In genomic region chr1:39116868-39117728, GRCh38 we compare ENCODE assay signal across 11 cellular contexts.
DNase-seq lines count a peak whose midpoint lies in the region; ATAC-seq and TF ChIP-seq lines count a peak whose summit lies in the region.
"Had no signal": no experiment of that assay in that cellular context is flagged by ENCODE, and none has a peak within 500 bp of the region (broad histone marks: within the 10 kb centered on the region; RNA-seq: fewer than 3 reads in every experiment).

No MANE protein-coding gene starts in this region.

- WGBS in thyroid gland, 2 donors: 80 to 88% methylated on average over 3 of the region's 3 CpGs

- H3K4me3 Mint-ChIP-seq in activated naive CD4-positive, alpha-beta T cell treated with anti-CD3 and anti-CD28 coated beads, Interleukin-2, amount 10 ng/mL, durations not matched to agents 7 days and 5 days: no peak overlapping the region
- H3K4me3 Mint-ChIP-seq in activated CD8-positive, alpha-beta T cell treated with anti-CD3 and anti-CD28 coated beads, Interleukin-2, amount 10 ng/mL, durations not matched to agents 7 days and 5 days: no peak overlapping the region

- peaks cover 49 to 71% of the 10 kb centered on the region in 2 donors for H3K4me1 ChIP-seq in thyroid gland

- no peaks in the 10 kb centered on the region for H3K27me3 Mint-ChIP-seq in activated naive CD4-positive, alpha-beta T cell treated with anti-CD3 and anti-CD28 coated beads, Interleukin-2, amount 10 ng/mL, durations not matched to agents 7 days and 5 days
- no peaks in the 10 kb centered on the region for H3K27me3 Mint-ChIP-seq in activated CD8-positive, alpha-beta T cell treated with anti-CD3 and anti-CD28 coated beads, Interleukin-2, amount 10 ng/mL, durations not matched to agents 7 days and 5 days (ENCODE audit: low read depth)

- H3K27me3 ChIP-seq in thyroid gland: no peaks in the 10 kb centered on the region

- intact Hi-C loops in left colon (cut with DNase I, micrococcal nuclease): no loop called here
- intact Hi-C loops in thyroid gland (cut with DNase I): no loop called here

- peak overlapping the region; percentile 52 to 67 (median 57) for H3K27ac ChIP-seq in thyroid gland
- H3K27ac ChIP-seq: parathyroid adenoma had no signal

- H3K4me1 Mint-ChIP-seq in activated naive CD4-positive, alpha-beta T cell treated with anti-CD3 and anti-CD28 coated beads, Interleukin-2, amount 10 ng/mL, durations not matched to agents 7 days and 5 days: no peaks in the 10 kb centered on the region
- H3K4me1 Mint-ChIP-seq in activated CD8-positive, alpha-beta T cell treated with anti-CD3 and anti-CD28 coated beads, Interleukin-2, amount 10 ng/mL, durations not matched to agents 7 days and 5 days (ENCODE audit: low read depth): no peaks in the 10 kb centered on the region

- H3K4me3 ChIP-seq in thyroid gland (replicated peaks in 1 of 3): no peak overlapping the region

- H3K36me3 ChIP-seq in thyroid gland: peaks cover 0 to under 1% of the 10 kb centered on the region in 2 donors

- peak; percentile 32 for DNase-seq in DMS53 (lab: John Stamatoyannopoulos, UW)
- DNase-seq in DMS53 treated with DMSO at 0.1 percent for 48 hours (lab: John Stamatoyannopoulos, UW; ENCODE audit: unreplicated experiment): no peak
- peak; percentile 65 for DNase-seq in astrocyte of the hippocampus (ENCODE audit: low read depth, low spot score)
- DNase-seq in left colon: no peak
- no peak for DNase-seq in thyroid gland
- no peak for DNase-seq in activated naive CD4-positive, alpha-beta T cell treated with anti-CD3 and anti-CD28 coated beads, Interleukin-2, amount 10 ng/mL, durations not matched to agents 7 days and 5 days
- DNase-seq in nucleus accumbens (lab: John Stamatoyannopoulos, UW): no peak
- DNase-seq in activated CD8-positive, alpha-beta T cell treated with anti-CD3 and anti-CD28 coated beads, Interleukin-2, amount 10 ng/mL, durations not matched to agents 7 days and 5 days: no peak
- DNase-seq: activated CD4-positive, CD25-positive, alpha-beta regulatory T cell; effector memory CD4-positive, alpha-beta T cell had no signal

- no peaks in the 10 kb centered on the region for H3K36me3 Mint-ChIP-seq in activated naive CD4-positive, alpha-beta T cell treated with anti-CD3 and anti-CD28 coated beads, Interleukin-2, amount 10 ng/mL, durations not matched to agents 7 days and 5 days
- no peaks in the 10 kb centered on the region for H3K36me3 Mint-ChIP-seq in activated CD8-positive, alpha-beta T cell treated with anti-CD3 and anti-CD28 coated beads, Interleukin-2, amount 10 ng/mL, durations not matched to agents 7 days and 5 days (ENCODE audit: low read depth)

- no peak for TF ChIP-seq POLR2A in thyroid gland (IDR thresholded peaks at IDR 0.05)

- TF ChIP-seq CTCF in thyroid gland (IDR thresholded peaks at IDR 0.05): no peak

- no peaks in the 10 kb centered on the region for H3K9me3 ChIP-seq in thyroid gland

- CTCF ChIA-PET in activated naive CD4-positive, alpha-beta T cell treated with anti-CD3 and anti-CD28 coated beads, Interleukin-2, amount 10 ng/mL, durations not matched to agents 7 days and 5 days (lab: Charles Lee): interaction anchor here (1.3 to 1.7 kb wide), 2 partner anchors 25 to 75 kb away, joined by 3 to 5 read pairs; no protein-coding TSS in a partner anchor
- CTCF ChIA-PET in activated CD8-positive, alpha-beta T cell treated with anti-CD3 and anti-CD28 coated beads, Interleukin-2, amount 10 ng/mL, durations not matched to agents 7 days and 5 days (lab: Charles Lee): interaction anchor here (1.0 to 1.4 kb wide), 5 partner anchors 12 to 294 kb away, joined by 3 read pairs; no protein-coding TSS in a partner anchor

- no peaks in the 10 kb centered on the region for H3K9me3 Mint-ChIP-seq in activated naive CD4-positive, alpha-beta T cell treated with anti-CD3 and anti-CD28 coated beads, Interleukin-2, amount 10 ng/mL, durations not matched to agents 7 days and 5 days
- no peaks in the 10 kb centered on the region for H3K9me3 Mint-ChIP-seq in activated CD8-positive, alpha-beta T cell treated with anti-CD3 and anti-CD28 coated beads, Interleukin-2, amount 10 ng/mL, durations not matched to agents 7 days and 5 days (ENCODE audit: insufficient read depth)

- ATAC-seq in left colon: peak; percentile 70
- ATAC-seq in activated CD8-positive, alpha-beta T cell treated with anti-CD3 and anti-CD28 coated beads, Interleukin-2, amount 10 ng/mL, durations not matched to agents 7 days and 5 days: no peak

- POLR2A ChIA-PET in activated CD8-positive, alpha-beta T cell treated with anti-CD3 and anti-CD28 coated beads, Interleukin-2, amount 10 ng/mL, durations not matched to agents 7 days and 5 days (lab: Charles Lee): interaction anchor here (0.5 kb wide), 1 partner anchor 51 kb away, joined by 3 read pairs; no protein-coding TSS in a partner anchor

- no peak overlapping the region for H3K27ac Mint-ChIP-seq in activated naive CD4-positive, alpha-beta T cell treated with anti-CD3 and anti-CD28 coated beads, Interleukin-2, amount 10 ng/mL, durations not matched to agents 7 days and 5 days
- no peak overlapping the region for H3K27ac Mint-ChIP-seq in activated CD8-positive, alpha-beta T cell treated with anti-CD3 and anti-CD28 coated beads, Interleukin-2, amount 10 ng/mL, durations not matched to agents 7 days and 5 days

Comparison
In these comparisons a context has a peak if more than half of its experiments do, and no peak if none do; other contexts are left out.
1. DNase-seq: peak in DMS53 (single experiment) and astrocyte of the hippocampus (single experiment); none in DMS53 treated with DMSO at 0.1 percent for 48 hours (single experiment), left colon (0 of 2), thyroid gland (0 of 2), activated naive CD4-positive, alpha-beta T cell treated with anti-CD3 and anti-CD28 coated beads, Interleukin-2, amount 10 ng/mL, durations not matched to agents 7 days and 5 days (single experiment), nucleus accumbens (0 of 56) and activated CD8-positive, alpha-beta T cell treated with anti-CD3 and anti-CD28 coated beads, Interleukin-2, amount 10 ng/mL, durations not matched to agents 7 days and 5 days (single experiment).